ENCODE assay signal across 9 cellular contexts in genomic region chr16:85234310-85235235, GRCh38.
DNase-seq lines count a peak whose midpoint lies in the region; ATAC-seq, FAIRE-seq and TF ChIP-seq lines count a peak whose summit lies in the region.
"Had no signal": no experiment of that assay in that cellular context is flagged by ENCODE, and none has a peak within 500 bp of the region (broad histone marks: within the 10 kb centered on the region; RNA-seq: fewer than 3 reads in every experiment).

No MANE protein-coding gene starts in this region.

- H3K27ac ChIP-seq in thyroid gland: peak overlapping the region in 2 of 3 donors; percentile 28 to 56
- H3K27ac ChIP-seq: epithelial cell of prostate had no signal

- no peak overlapping the region for H3K4me3 ChIP-seq in thyroid gland (replicated peaks in 1 of 3)

- intact Hi-C loops in thyroid gland (cut with DNase I): no loop called here

- FAIRE-seq in HTR-8/SVneo (lab: Jason Lieb, UNC): peak; percentile 69

- DNase-seq in HTR-8/SVneo (ENCODE audit: insufficient read length, low spot score) (peak; percentile 87), astrocyte of the hippocampus (ENCODE audit: low read depth, low spot score) (peak; percentile 93), iPS-NIHi7 (ENCODE audit: extremely low spot score) (peak; percentile 99), thyroid gland (peak; percentile 52 to 72), SKM-1 (lab: John Stamatoyannopoulos, UW; ENCODE audit: unreplicated experiment) (no peak), erythroblast (lab: John Stamatoyannopoulos, UW) (no peak)

- no peaks in the 10 kb centered on the region for H3K9me3 ChIP-seq in thyroid gland

- no peaks in the 10 kb centered on the region for H3K27me3 ChIP-seq in thyroid gland

- ATAC-seq in GM18873 (IDR thresholded peaks at IDR 0.05; ENCODE audit: low FRiP score, unreplicated experiment): no peak
- ATAC-seq in HG03521 (IDR thresholded peaks at IDR 0.05; ENCODE audit: unreplicated experiment): no peak

- no peak for TF ChIP-seq CTCF in thyroid gland (IDR thresholded peaks at IDR 0.05)

- H3K4me1 ChIP-seq in thyroid gland: peaks cover 14 to 45% of the 10 kb centered on the region in 2 donors

- WGBS in thyroid gland, 2 donors: 40 to 67% methylated on average over 6 to 9 of the region's 36 CpGs

- TF ChIP-seq POLR2A in thyroid gland (IDR thresholded peaks at IDR 0.05): no peak
- TF ChIP-seq POLR2A in erythroblast (IDR thresholded peaks at IDR 0.05; ENCODE audit: low read length): no peak

- H3K36me3 ChIP-seq in thyroid gland: no peaks in the 10 kb centered on the region

Comparison
In these comparisons a context has a peak if more than half of its experiments do, and no peak if none do; other contexts are left out.
1. DNase-seq: peak in HTR-8/SVneo (single experiment), astrocyte of the hippocampus (single experiment), iPS-NIHi7 (single experiment) and thyroid gland (2 of 2); none in SKM-1 (single experiment) and erythroblast (0 of 2).